ENCODE assay signal across 26 cellular contexts in the genomic region with DNA sequence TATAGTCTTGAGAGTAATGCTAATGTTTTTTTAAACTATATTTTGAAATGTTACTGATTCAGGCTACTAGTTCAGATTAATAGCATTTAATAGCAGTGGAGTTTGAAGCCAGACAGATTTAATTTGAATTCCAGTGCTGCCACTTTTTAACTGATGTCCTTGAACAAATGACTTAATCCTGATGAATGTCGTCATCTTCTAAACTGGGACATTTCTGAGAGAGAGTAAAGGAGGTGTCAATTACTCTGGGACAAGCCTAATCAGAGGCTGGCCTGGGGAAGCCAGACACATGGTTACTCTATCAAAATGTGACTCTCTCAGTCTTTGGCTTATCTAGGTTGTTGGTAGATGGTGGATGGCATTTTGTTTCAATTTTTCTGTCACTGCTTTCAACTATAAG.
"Had no signal": no experiment of that assay in that cellular context is flagged by ENCODE, and none has a peak within 500 bp of the region (broad histone marks: within the 10 kb centered on the region; RNA-seq: fewer than 3 reads in every experiment).

No MANE protein-coding gene starts in this region.

- H3K79me2 ChIP-seq: parathyroid adenoma had no signal

- ATAC-seq: activated CD8-positive, alpha-beta T cell treated with anti-CD3 and anti-CD28 coated beads for 36 hours; activated naive CD8-positive, alpha-beta T cell treated with anti-CD3 and anti-CD28 coated beads, Interleukin-2, amount 50 U/mL, for 24 hours; activated T-cell treated with anti-CD3 and anti-CD28 coated beads, Interleukin-2, amount 50 U/mL, for 4 hours; activated T-helper 17 cell treated with anti-CD3 and anti-CD28 coated beads, Interleukin-2, amount 50 U/mL, for 72 hours; esophagus mucosa; foreskin keratinocyte; naive thymus-derived CD8-positive, alpha-beta T cell; right lobe of liver; stimulated activated memory B cell treated with anti-CD40 and anti-IgM and Interleukin-4, amounts not matched to agents 10 μg/mL and 1 μg/mL and 100 μg/mL, for 72 hours; stimulated activated naive CD8-positive, alpha-beta T cell treated with anti-CD3 and anti-CD28 coated beads, Interleukin-15, amount 100 ng/mL, for 72 hours had no signal

- H3K4me2 ChIP-seq: neural progenitor cell had no signal

- H3K9me3 ChIP-seq: breast epithelium, right lobe of liver, uterus had no signal

- DNase-seq: activated CD4-positive, alpha-beta T cell treated with anti-CD3 and anti-CD28 coated beads, Interleukin-2, amount 10 ng/mL, durations not matched to agents 24 days and 14 days; activated CD4-positive, CD25-positive, alpha-beta regulatory T cell treated with anti-CD3 and anti-CD28 coated beads, Interleukin-2, amount 50 U/mL, for 72 hours; activated CD8-positive, alpha-beta T cell treated with anti-CD3 and anti-CD28 coated beads for 36 hours; activated gamma-delta T cell treated with Interleukin-2 at 50 U/mL for 16 hours; activated naive CD8-positive, alpha-beta T cell treated with anti-CD3 and anti-CD28 coated beads, Interleukin-2, amount 50 U/mL, for 24 hours; activated T-cell treated with anti-CD3 and anti-CD28 coated beads, Interleukin-2, amount 50 U/mL, for 4 hours; amygdala; endodermal cell; foreskin keratinocyte; midbrain; naive thymus-derived CD8-positive, alpha-beta T cell; occipital lobe; right lobe of liver; stimulated activated CD4-positive, alpha-beta T cell treated with anti-CD3 and anti-CD28 coated beads, Interleukin-4, amount 100 ng/mL, for 4 hours; stimulated activated CD8-positive, alpha-beta memory T cell treated with anti-CD3 and anti-CD28 coated beads, Interleukin-4, amount 100 ng/mL, for 48 hours; stimulated activated naive CD8-positive, alpha-beta T cell treated with anti-CD3 and anti-CD28 coated beads, Interleukin-15, amount 100 ng/mL, for 72 hours; substantia nigra; T1000; uterus had no signal

- H3K27me3 ChIP-seq: breast epithelium, foreskin keratinocyte, neural progenitor cell, right lobe of liver, uterus had no signal

- H3K36me3 ChIP-seq: breast epithelium, neural progenitor cell, right lobe of liver, uterus had no signal

- H2AFZ ChIP-seq: neural progenitor cell, parathyroid adenoma had no signal

- H3K9ac ChIP-seq: neural progenitor cell, parathyroid adenoma had no signal

- H3K4me1 ChIP-seq: breast epithelium, foreskin keratinocyte, neural progenitor cell, parathyroid adenoma, right lobe of liver, uterus had no signal

- H3K4me3 ChIP-seq: breast epithelium, neural progenitor cell, right lobe of liver, skin epidermis, uterus had no signal

- H3K27ac ChIP-seq: breast epithelium, foreskin keratinocyte, neural progenitor cell, parathyroid adenoma, right lobe of liver, skin epidermis, uterus had no signal
